In genomic region chr2:227228061-227228667, GRCh38 we compare ENCODE assay signal across 10 cellular contexts.
DNase-seq lines count a peak whose midpoint lies in the region; ATAC-seq and TF ChIP-seq lines count a peak whose summit lies in the region.
"Had no signal": no experiment of that assay in that cellular context is flagged by ENCODE, and none has a peak within 500 bp of the region (broad histone marks: within the 10 kb centered on the region; RNA-seq: fewer than 3 reads in every experiment).

No MANE protein-coding gene starts in this region.

- DNase-seq in ELF-1 (ENCODE audit: low read depth, low spot score), result peak; percentile 13
- peak; percentile 49 for DNase-seq in PC-3
- DNase-seq in glomerular visceral epithelial cell (ENCODE audit: extremely low spot score), result peak; percentile 49
- peak; percentile 63 for DNase-seq in prostate gland (ENCODE audit: low spot score)
- DNase-seq in 8988T, result no peak
- no peak for DNase-seq in dedifferentiated amniotic fluid mesenchymal stem cell (ENCODE audit: extremely low spot score)
- DNase-seq in HuH-7 (ENCODE audit: low spot score), result no peak
- DNase-seq in tibial artery, result no peak
- DNase-seq: effector memory CD8-positive, alpha-beta T cell; SHP77 treated with DMSO at 0.1 percent for 48 hours had no signal

- WGBS in prostate gland, result 27% methylated on average over 12 of the region's 14 CpGs

- TF ChIP-seq POLR2A in prostate gland (IDR thresholded peaks at IDR 0.05), result no peak

- 0 out of 2 replicates have a peak, but pooled peaks cover 12% of the 10 kb centered on the region for H3K4me1 ChIP-seq in PC-3 (ENCODE audit: insufficient read depth, low read length)
- no peaks in the 10 kb centered on the region for H3K4me1 ChIP-seq in prostate gland (replicated peaks)
- no peaks in the 10 kb centered on the region for H3K4me1 ChIP-seq in tibial artery

- no peak overlapping the region for H3K9ac ChIP-seq in PC-3 (ENCODE audit: low read length)

- peak overlapping the region; percentile 77 for H3K4me2 ChIP-seq in PC-3 (ENCODE audit: low read length)

- no peaks in the 10 kb centered on the region for H3K9me2 ChIP-seq in PC-3 (replicated peaks; ENCODE audit: low read length)

- intact Hi-C loops in PC-3 (cut with micrococcal nuclease), result no loop called here
- intact Hi-C loops in prostate gland (cut with DNase I), result no loop called here
- intact Hi-C loops in tibial artery (cut with DNase I; ENCODE audit: low total_unique reads), result no loop called here

- no peaks in the 10 kb centered on the region for H3K79me2 ChIP-seq in PC-3 (ENCODE audit: low read length)

- no peaks in the 10 kb centered on the region for H3K27me3 ChIP-seq in PC-3 (ENCODE audit: low read length)
- H3K27me3 ChIP-seq in prostate gland (replicated peaks; ENCODE audit: insufficient read depth), result no peaks in the 10 kb centered on the region
- no peaks in the 10 kb centered on the region for H3K27me3 ChIP-seq in tibial artery

- TF ChIP-seq CTCF in PC-3 (conservative IDR thresholded peaks at IDR 0.05; ENCODE audit: low read depth, low read length) (no peak), prostate gland (IDR thresholded peaks at IDR 0.05) (no peak), tibial artery (IDR thresholded peaks at IDR 0.05) (no peak)

- H3K36me3 ChIP-seq in PC-3 (ENCODE audit: low read depth, low read length), result no peaks in the 10 kb centered on the region
- H3K36me3 ChIP-seq in prostate gland, result no peaks in the 10 kb centered on the region
- no peaks in the 10 kb centered on the region for H3K36me3 ChIP-seq in tibial artery

- H4K20me1 ChIP-seq in PC-3 (ENCODE audit: low read length), result no peaks in the 10 kb centered on the region

- H3K4me3 ChIP-seq in PC-3 (ENCODE audit: low read length) (peak overlapping the region; percentile 48; the same call in 1 of the 2 replicates), prostate gland (no peak overlapping the region), tibial artery (no peak overlapping the region)

- peak; percentile 89 for ATAC-seq in PC-3
- ATAC-seq: effector memory CD8-positive, alpha-beta T cell had no signal

- POLR2A ChIA-PET in PC-3 (lab: Charles Lee; ENCODE audit: unreplicated experiment), result no interaction called here

- H3K9me3 ChIP-seq in PC-3 (ENCODE audit: low read length), result no peaks in the 10 kb centered on the region
- no peaks in the 10 kb centered on the region for H3K9me3 ChIP-seq in prostate gland
- H3K9me3 ChIP-seq in tibial artery, result no peaks in the 10 kb centered on the region

- no peaks in the 10 kb centered on the region for H3F3A ChIP-seq in PC-3 (ENCODE audit: low read length, unreplicated experiment)

- H2AFZ ChIP-seq in PC-3 (ENCODE audit: low read length), result peak overlapping the region; percentile 69

- BruUV-seq in PC-3 (replicated peaks; lab: Mats Ljungman, UMichigan), result no TSS peak

- CTCF ChIA-PET in PC-3 (lab: Charles Lee), result no interaction called here

- H3K27ac ChIP-seq in PC-3 (ENCODE audit: low read length) (no peak overlapping the region), prostate gland (no peak overlapping the region), tibial artery (no peak overlapping the region)

Comparison
In these comparisons a context has a peak if more than half of its experiments do, and no peak if none do; other contexts are left out.
1. DNase-seq: peak in ELF-1 (single experiment), PC-3 (single experiment), glomerular visceral epithelial cell (single experiment) and prostate gland (single experiment); none in 8988T (single experiment), dedifferentiated amniotic fluid mesenchymal stem cell (single experiment), HuH-7 (single experiment) and tibial artery (0 of 2).